In genomic region chr2:238505119-238505891, GRCh38 we compare ENCODE assay signal across 14 cellular contexts.
A peak's percentile ranks its signal among the peaks of the same experiment; 100 is the strongest.
DNase-seq lines count a peak whose midpoint lies in the region; ATAC-seq and TF ChIP-seq lines count a peak whose summit lies in the region.
"Had no signal": no experiment of that assay in that cellular context is flagged by ENCODE, and none has a peak within 500 bp of the region (broad histone marks: within the 10 kb centered on the region; RNA-seq: fewer than 3 reads in every experiment).

No MANE protein-coding gene starts in this region.

- no peaks in the 10 kb centered on the region for H3K4me1 ChIP-seq in Peyer's patch
- no peaks in the 10 kb centered on the region for H3K4me1 ChIP-seq in spleen
- peaks cover 30% of the 10 kb centered on the region for H3K4me1 ChIP-seq in neural progenitor cell
- H3K4me1 ChIP-seq: gastrocnemius medialis had no signal

- intact Hi-C loops in activated CD8-positive, alpha-beta T cell treated with anti-CD3 and anti-CD28 coated beads for 36 hours (cut with micrococcal nuclease): no loop called here
- intact Hi-C loops in spleen (cut with DNase I; ENCODE audit: low total_unique reads): no loop called here

- ATAC-seq in activated CD8-positive, alpha-beta T cell treated with anti-CD3 and anti-CD28 coated beads for 36 hours: no peak
- no peak for ATAC-seq in activated CD8-positive, alpha-beta T cell treated with anti-CD3 and anti-CD28 coated beads, Interleukin-2, amount 10 ng/mL, durations not matched to agents 7 days and 5 days
- ATAC-seq: gastrocnemius medialis had no signal

- no peaks in the 10 kb centered on the region for H3K4me1 Mint-ChIP-seq in activated CD8-positive, alpha-beta T cell treated with anti-CD3 and anti-CD28 coated beads for 36 hours (ENCODE audit: low read depth)
- H3K4me1 Mint-ChIP-seq in activated CD8-positive, alpha-beta T cell treated with anti-CD3 and anti-CD28 coated beads, Interleukin-2, amount 10 ng/mL, durations not matched to agents 7 days and 5 days (ENCODE audit: low read depth): peaks cover 8% of the 10 kb centered on the region
- H3K4me1 Mint-ChIP-seq in neural progenitor cell: peaks cover 19% of the 10 kb centered on the region

- H3K9ac ChIP-seq in neural progenitor cell: no peak overlapping the region

- TF ChIP-seq CTCF in activated CD8-positive, alpha-beta T cell treated with anti-CD3 and anti-CD28 coated beads for 36 hours (IDR thresholded peaks at IDR 0.05): no peak
- TF ChIP-seq CTCF in Peyer's patch (IDR thresholded peaks at IDR 0.05): no peak
- TF ChIP-seq CTCF in brain microvascular endothelial cell (IDR thresholded peaks at IDR 0.05; ENCODE audit: low read depth, low read length, missing control alignments): no peak
- no peak for TF ChIP-seq CTCF in spleen (IDR thresholded peaks at IDR 0.05 in 8 of 11, conservative IDR thresholded peaks at IDR 0.05 in 3 of 11)
- no peak for TF ChIP-seq CTCF in neural progenitor cell (IDR thresholded peaks at IDR 0.05)

- H3F3A ChIP-seq in neural progenitor cell (ENCODE audit: low read depth): peaks cover 23% of the 10 kb centered on the region

- TF ChIP-seq POLR2A in Peyer's patch (IDR thresholded peaks at IDR 0.05) (no peak), spleen (IDR thresholded peaks at IDR 0.05) (no peak)

- H3K27ac ChIP-seq in Peyer's patch (no peak overlapping the region), brain microvascular endothelial cell (no peak overlapping the region), spleen (no peak overlapping the region), neural progenitor cell (no peak overlapping the region)
- H3K27ac ChIP-seq: gastrocnemius medialis had no signal

- H3K36me3 Mint-ChIP-seq in activated CD8-positive, alpha-beta T cell treated with anti-CD3 and anti-CD28 coated beads for 36 hours (ENCODE audit: low read depth): no peaks in the 10 kb centered on the region
- no peaks in the 10 kb centered on the region for H3K36me3 Mint-ChIP-seq in activated CD8-positive, alpha-beta T cell treated with anti-CD3 and anti-CD28 coated beads, Interleukin-2, amount 10 ng/mL, durations not matched to agents 7 days and 5 days (ENCODE audit: low read depth)
- H3K36me3 Mint-ChIP-seq in neural progenitor cell: peaks cover 5% of the 10 kb centered on the region
- H3K36me3 Mint-ChIP-seq: CD4-positive, alpha-beta memory T cell had no signal

- WGBS in spleen, 5 donors: 67 to 80% (median 72%) methylated on average over 14 to 16 of the region's 16 CpGs

- peak; percentile 27 for DNase-seq in activated CD8-positive, alpha-beta T cell treated with anti-CD3 and anti-CD28 coated beads for 36 hours
- no peak for DNase-seq in activated CD8-positive, alpha-beta T cell treated with anti-CD3 and anti-CD28 coated beads, Interleukin-2, amount 10 ng/mL, durations not matched to agents 7 days and 5 days
- DNase-seq in Peyer's patch (peak in 2 of 3 donors; percentile 6 to 21), brain microvascular endothelial cell (peak; percentile 52), spleen (peak; percentile 56), neural progenitor cell (ENCODE audit: low spot score) (no peak), HPDE6-E6E7 (ENCODE audit: extremely low spot score) (no peak)
- DNase-seq in effector CD8-positive, alpha-beta T cell (lab: John Stamatoyannopoulos, UW): no peak
- DNase-seq: CD4-positive, alpha-beta memory T cell; gastrocnemius medialis; KG1; NCI-H2171 treated with DMSO at 0.1 percent for 48 hours had no signal

- no peaks in the 10 kb centered on the region for H4K20me1 ChIP-seq in neural progenitor cell (ENCODE audit: low read depth)

- POLR2A ChIA-PET in activated CD8-positive, alpha-beta T cell treated with anti-CD3 and anti-CD28 coated beads for 36 hours (lab: Charles Lee): no interaction called here
- POLR2A ChIA-PET in activated CD8-positive, alpha-beta T cell treated with anti-CD3 and anti-CD28 coated beads, Interleukin-2, amount 10 ng/mL, durations not matched to agents 7 days and 5 days (lab: Charles Lee): no interaction called here

- H3K36me3 ChIP-seq in Peyer's patch (no peaks in the 10 kb centered on the region), brain microvascular endothelial cell (replicated peaks) (no peaks in the 10 kb centered on the region), spleen (no peaks in the 10 kb centered on the region), neural progenitor cell (no peaks in the 10 kb centered on the region)
- H3K36me3 ChIP-seq: gastrocnemius medialis had no signal

- H3K4me2 ChIP-seq in neural progenitor cell: no peak overlapping the region

- H2AFZ ChIP-seq in neural progenitor cell (replicated peaks): no peak overlapping the region

- no peaks in the 10 kb centered on the region for H3K27me3 Mint-ChIP-seq in activated CD8-positive, alpha-beta T cell treated with anti-CD3 and anti-CD28 coated beads for 36 hours
- peaks cover 6% of the 10 kb centered on the region for H3K27me3 Mint-ChIP-seq in activated CD8-positive, alpha-beta T cell treated with anti-CD3 and anti-CD28 coated beads, Interleukin-2, amount 10 ng/mL, durations not matched to agents 7 days and 5 days (ENCODE audit: low read depth)
- H3K27me3 Mint-ChIP-seq in neural progenitor cell (ENCODE audit: insufficient read depth, low read depth): peaks cover 14% of the 10 kb centered on the region

- no peak overlapping the region for H3K27ac Mint-ChIP-seq in activated CD8-positive, alpha-beta T cell treated with anti-CD3 and anti-CD28 coated beads for 36 hours
- no peak overlapping the region for H3K27ac Mint-ChIP-seq in activated CD8-positive, alpha-beta T cell treated with anti-CD3 and anti-CD28 coated beads, Interleukin-2, amount 10 ng/mL, durations not matched to agents 7 days and 5 days
- no peak overlapping the region for H3K27ac Mint-ChIP-seq in neural progenitor cell
- H3K27ac Mint-ChIP-seq: CD4-positive, alpha-beta memory T cell had no signal

- H3K27me3 ChIP-seq in Peyer's patch (no peaks in the 10 kb centered on the region), brain microvascular endothelial cell (replicated peaks) (no peaks in the 10 kb centered on the region), spleen (replicated peaks in 1 of 7) (no peaks in the 10 kb centered on the region), neural progenitor cell (no peaks in the 10 kb centered on the region)

- H3K4me3 ChIP-seq in Peyer's patch (no peak overlapping the region), brain microvascular endothelial cell (ENCODE audit: low read depth, low read length) (no peak overlapping the region), spleen (no peak overlapping the region), neural progenitor cell (no peak overlapping the region)
- H3K4me3 ChIP-seq: gastrocnemius medialis, lung had no signal

- H3K79me2 ChIP-seq in neural progenitor cell (ENCODE audit: low read depth): no peaks in the 10 kb centered on the region

- no peak overlapping the region for H3K4me3 Mint-ChIP-seq in activated CD8-positive, alpha-beta T cell treated with anti-CD3 and anti-CD28 coated beads for 36 hours
- H3K4me3 Mint-ChIP-seq in activated CD8-positive, alpha-beta T cell treated with anti-CD3 and anti-CD28 coated beads, Interleukin-2, amount 10 ng/mL, durations not matched to agents 7 days and 5 days: no peak overlapping the region
- H3K4me3 Mint-ChIP-seq in neural progenitor cell: no peak overlapping the region
- H3K4me3 Mint-ChIP-seq: nephron had no signal

- CTCF ChIA-PET in activated CD8-positive, alpha-beta T cell treated with anti-CD3 and anti-CD28 coated beads for 36 hours (lab: Charles Lee): no interaction called here
- CTCF ChIA-PET in activated CD8-positive, alpha-beta T cell treated with anti-CD3 and anti-CD28 coated beads, Interleukin-2, amount 10 ng/mL, durations not matched to agents 7 days and 5 days (lab: Charles Lee): no interaction called here

- H3K9me3 ChIP-seq in Peyer's patch (no peaks in the 10 kb centered on the region), spleen (no peaks in the 10 kb centered on the region), neural progenitor cell (ENCODE audit: low read depth) (no peaks in the 10 kb centered on the region)
- H3K9me3 ChIP-seq: gastrocnemius medialis had no signal

- H3K9me3 Mint-ChIP-seq in activated CD8-positive, alpha-beta T cell treated with anti-CD3 and anti-CD28 coated beads for 36 hours: no peaks in the 10 kb centered on the region
- H3K9me3 Mint-ChIP-seq in activated CD8-positive, alpha-beta T cell treated with anti-CD3 and anti-CD28 coated beads, Interleukin-2, amount 10 ng/mL, durations not matched to agents 7 days and 5 days (ENCODE audit: insufficient read depth): no peaks in the 10 kb centered on the region
- peaks cover 10% of the 10 kb centered on the region for H3K9me3 Mint-ChIP-seq in neural progenitor cell
- H3K9me3 Mint-ChIP-seq: nephron had no signal

- in situ Hi-C loops in brain microvascular endothelial cell (cut with HindIII; ENCODE audit: low pct_ligation_motif_present, low sequenced_read_pairs): no loop called here

Comparison
In these comparisons a context has a peak if more than half of its experiments do, and no peak if none do; other contexts are left out.
1. DNase-seq: peak in activated CD8-positive, alpha-beta T cell treated with anti-CD3 and anti-CD28 coated beads for 36 hours (single experiment), Peyer's patch (2 of 3), brain microvascular endothelial cell (single experiment) and spleen (single experiment); none in activated CD8-positive, alpha-beta T cell treated with anti-CD3 and anti-CD28 coated beads, Interleukin-2, amount 10 ng/mL, durations not matched to agents 7 days and 5 days (single experiment), neural progenitor cell (single experiment), HPDE6-E6E7 (single experiment) and effector CD8-positive, alpha-beta T cell (single experiment).